In the genomic region with DNA sequence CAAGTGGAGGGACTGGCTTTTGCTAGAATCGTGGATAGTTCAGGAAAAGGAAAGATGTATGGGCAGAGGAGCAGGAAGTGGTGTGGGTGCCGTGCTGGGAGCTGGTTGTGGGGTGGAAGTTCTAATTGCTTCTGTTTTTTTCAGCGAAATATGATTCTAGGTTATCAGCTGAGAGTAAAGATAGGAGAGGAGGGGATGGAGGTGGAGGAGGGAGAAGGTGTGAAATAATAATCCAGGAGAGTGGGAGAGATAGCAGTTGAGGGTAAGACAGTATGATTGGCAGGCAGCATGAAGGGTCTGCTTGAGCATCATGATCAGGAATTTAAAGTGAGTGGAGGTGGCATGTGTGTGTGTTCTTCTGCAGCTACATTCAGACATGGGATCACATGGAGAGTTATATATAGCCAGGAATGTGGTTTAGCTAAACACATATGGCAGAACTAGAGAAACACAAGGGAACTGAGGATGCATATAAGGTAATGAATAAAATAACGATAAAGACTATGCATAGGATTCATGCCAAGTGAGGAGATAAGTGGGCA, we compare ENCODE assay signal across 17 cellular contexts.
DNase-seq lines count a peak whose midpoint lies in the region; ATAC-seq and TF ChIP-seq lines count a peak whose summit lies in the region.
"Had no signal": no experiment of that assay in that cellular context is flagged by ENCODE, and none has a peak within 500 bp of the region (broad histone marks: within the 10 kb centered on the region; RNA-seq: fewer than 3 reads in every experiment).

No MANE protein-coding gene starts in this region.

- no peak for TF ChIP-seq CTCF in cardiac muscle cell (IDR thresholded peaks at IDR 0.05; ENCODE audit: low read depth, low read length)
- no peak for TF ChIP-seq CTCF in left ventricle myocardium inferior (IDR thresholded peaks at IDR 0.05; ENCODE audit: borderline replicate concordance)
- no peak for TF ChIP-seq CTCF in gastrocnemius medialis (IDR thresholded peaks at IDR 0.05 in 4 of 5, conservative IDR thresholded peaks at IDR 0.05 in 1 of 5)
- no peak for TF ChIP-seq CTCF in Peyer's patch (IDR thresholded peaks at IDR 0.05)

- H3K4me1 Mint-ChIP-seq in natural killer cell treated with Interleukin-12 subunit alpha and Interleukin-12 subunit beta and Interleukin-15 and Interleukin-18, amount 100 ng/mL, for 72 hours (ENCODE audit: low read depth in 2 of 2) = no peaks in the 10 kb centered on the region

- H3K4me3 Mint-ChIP-seq in natural killer cell treated with Interleukin-12 subunit alpha and Interleukin-12 subunit beta and Interleukin-15 and Interleukin-18, amount 100 ng/mL, for 72 hours = no peak overlapping the region
- H3K4me3 Mint-ChIP-seq: CD8-positive, alpha-beta T cell; GM23338; HFFc6 had no signal

- ATAC-seq in Right ventricle myocardium inferior = no peak
- no peak for ATAC-seq in gastrocnemius medialis
- no peak for ATAC-seq in natural killer cell treated with Interleukin-12 subunit alpha and Interleukin-12 subunit beta and Interleukin-15 and Interleukin-18, amount 100 ng/mL, for 72 hours
- ATAC-seq in GM18858 (IDR thresholded peaks at IDR 0.05; ENCODE audit: unreplicated experiment) = no peak
- ATAC-seq: CD8-positive, alpha-beta T cell; GM12878; GM23338 had no signal

- H3K36me3 Mint-ChIP-seq in natural killer cell treated with Interleukin-12 subunit alpha and Interleukin-12 subunit beta and Interleukin-15 and Interleukin-18, amount 100 ng/mL, for 72 hours = no peaks in the 10 kb centered on the region
- H3K36me3 Mint-ChIP-seq: CD8-positive, alpha-beta T cell had no signal

- H3K36me3 ChIP-seq in cardiac muscle cell = no peaks in the 10 kb centered on the region
- no peaks in the 10 kb centered on the region for H3K36me3 ChIP-seq in left ventricle myocardium inferior
- H3K36me3 ChIP-seq in gastrocnemius medialis = no peaks in the 10 kb centered on the region
- H3K36me3 ChIP-seq in Peyer's patch = no peaks in the 10 kb centered on the region
- H3K36me3 ChIP-seq: BLaER1 had no signal

- TF ChIP-seq POLR2A in gastrocnemius medialis (IDR thresholded peaks at IDR 0.05) (no peak), Peyer's patch (IDR thresholded peaks at IDR 0.05) (no peak)

- DNase-seq in cardiac muscle cell (ENCODE audit: low read depth in 1 of 2, low spot score in 1 of 2) (peak in 1 of 2 donors; percentile 69), Right ventricle myocardium inferior (ENCODE audit: missing footprints) (no peak), left ventricle myocardium inferior (no peak), gastrocnemius medialis (no peak), Peyer's patch (no peak)
- no peak for DNase-seq in natural killer cell treated with Interleukin-12 subunit alpha and Interleukin-12 subunit beta and Interleukin-15 and Interleukin-18, amount 100 ng/mL, for 72 hours (ENCODE audit: low spot score)
- DNase-seq: 8988T; Calu3; CD8-positive, alpha-beta T cell; DMS79 treated with DMSO at 0.1 percent for 48 hours; HCEC 1CT; HFFc6 had no signal

- intact Hi-C loops in Right ventricle myocardium inferior (cut with DNase I) (no loop called here), left ventricle myocardium inferior (cut with micrococcal nuclease) (no loop called here), gastrocnemius medialis (cut with DNase I; ENCODE audit: low total_unique reads) (loop anchor here (5.0 kb wide), 1 partner anchor 36 kb away; no protein-coding TSS in a partner anchor)

- in situ Hi-C loops in gastrocnemius medialis (cut with MboI; ENCODE audit: low sequenced_read_pairs in 4 of 4) = no loop called here

- H3K27me3 ChIP-seq in cardiac muscle cell (no peaks in the 10 kb centered on the region), left ventricle myocardium inferior (ENCODE audit: low read depth) (no peaks in the 10 kb centered on the region), gastrocnemius medialis (no peaks in the 10 kb centered on the region), Peyer's patch (no peaks in the 10 kb centered on the region)
- H3K27me3 ChIP-seq: BLaER1 had no signal

- no peaks in the 10 kb centered on the region for H3K27me3 Mint-ChIP-seq in natural killer cell treated with Interleukin-12 subunit alpha and Interleukin-12 subunit beta and Interleukin-15 and Interleukin-18, amount 100 ng/mL, for 72 hours

- H3K4me1 ChIP-seq in cardiac muscle cell (ENCODE audit: low read depth) (peaks cover 44% of the 10 kb centered on the region), left ventricle myocardium inferior (peaks cover 69% of the 10 kb centered on the region), gastrocnemius medialis (peaks cover 49 to 61% of the 10 kb centered on the region in 2 donors), Peyer's patch (no peaks in the 10 kb centered on the region)
- H3K4me1 ChIP-seq: BLaER1 had no signal

- H3K27ac ChIP-seq in cardiac muscle cell = peak overlapping the region; percentile 80
- peak overlapping the region; percentile 79 for H3K27ac ChIP-seq in left ventricle myocardium inferior (replicated peaks)
- H3K27ac ChIP-seq in gastrocnemius medialis = peak overlapping the region in 3 of 4 donors; percentile 47 to 85 (median 82)
- H3K27ac ChIP-seq in Peyer's patch = no peak overlapping the region
- H3K27ac ChIP-seq: BLaER1, HL-60 had no signal

- H3K9me3 ChIP-seq in cardiac muscle cell (ENCODE audit: low read depth) = no peaks in the 10 kb centered on the region
- peaks cover 13% of the 10 kb centered on the region for H3K9me3 ChIP-seq in left ventricle myocardium inferior (replicated peaks)
- H3K9me3 ChIP-seq in gastrocnemius medialis = no peaks in the 10 kb centered on the region
- H3K9me3 ChIP-seq in Peyer's patch = no peaks in the 10 kb centered on the region
- H3K9me3 ChIP-seq: BLaER1 had no signal

- H3K27ac Mint-ChIP-seq in natural killer cell treated with Interleukin-12 subunit alpha and Interleukin-12 subunit beta and Interleukin-15 and Interleukin-18, amount 100 ng/mL, for 72 hours = no peak overlapping the region
- H3K27ac Mint-ChIP-seq: CD8-positive, alpha-beta T cell; GM23338; HFFc6 had no signal

- H3K9me3 Mint-ChIP-seq in natural killer cell treated with Interleukin-12 subunit alpha and Interleukin-12 subunit beta and Interleukin-15 and Interleukin-18, amount 100 ng/mL, for 72 hours = no peaks in the 10 kb centered on the region
- H3K9me3 Mint-ChIP-seq: CD8-positive, alpha-beta T cell; GM23338; HFFc6 had no signal

- H3K4me3 ChIP-seq in cardiac muscle cell (no peak overlapping the region), left ventricle myocardium inferior (no peak overlapping the region), gastrocnemius medialis (no peak overlapping the region), Peyer's patch (no peak overlapping the region)
- H3K4me3 ChIP-seq: BLaER1, GM12878, GM23338 had no signal

Comparison
In these comparisons a context has a peak if more than half of its experiments do, and no peak if none do; other contexts are left out.
1. H3K27ac ChIP-seq: peak in cardiac muscle cell (single experiment), left ventricle myocardium inferior (single experiment) and gastrocnemius medialis (3 of 4); none in Peyer's patch (0 of 4).